ENCODE assay signal across 20 cellular contexts in the genomic region with DNA sequence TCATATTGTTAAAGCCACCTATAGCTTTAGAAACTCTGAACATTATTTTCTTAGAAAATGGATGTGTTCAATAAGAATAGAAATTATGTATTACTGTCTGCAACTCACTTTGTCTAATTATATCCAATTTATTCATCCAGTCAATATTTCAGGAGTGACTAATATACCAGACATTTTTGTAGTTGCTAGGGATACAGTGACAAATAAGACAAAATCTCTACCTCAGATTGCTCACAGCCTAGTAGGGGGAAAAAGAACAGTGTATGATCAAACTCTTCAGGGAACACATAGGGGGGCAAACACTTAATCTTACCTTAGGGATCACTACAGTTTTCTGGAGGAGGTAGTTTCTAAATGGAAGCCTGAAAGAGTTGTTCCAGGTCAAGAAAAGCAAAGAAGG. TPM values are rescaled to one million over a fixed set of nuclear protein-coding genes. Genes with fewer than 3 reads are reported as not detected.
DNase-seq lines count a peak whose midpoint lies in the region; ATAC-seq, FAIRE-seq and TF ChIP-seq lines count a peak whose summit lies in the region.
"Had no signal": no experiment of that assay in that cellular context is flagged by ENCODE, and none has a peak within 500 bp of the region (broad histone marks: within the 10 kb centered on the region; RNA-seq: fewer than 3 reads in every experiment).

No MANE protein-coding gene starts in this region.

- H3K9ac ChIP-seq in astrocyte (ENCODE audit: low read length), result peak overlapping the region; percentile 49

- H3K9me3 ChIP-seq in astrocyte (ENCODE audit: insufficient read depth, low read depth, low read length), result no peaks in the 10 kb centered on the region
- H3K9me3 ChIP-seq: ovary, transverse colon had no signal

- H3K36me3 ChIP-seq in astrocyte (ENCODE audit: insufficient read depth, low read length), result no peaks in the 10 kb centered on the region
- H3K36me3 ChIP-seq: ovary, transverse colon had no signal

- no peaks in the 10 kb centered on the region for H3K4me1 Mint-ChIP-seq in stimulated activated naive CD8-positive, alpha-beta T cell treated with anti-CD3 and anti-CD28 coated beads, Interleukin-15, Interleukin-2, amounts not matched to agents 100 ng/mL and 50 ng/mL, for 24 hours (ENCODE audit: low read depth)
- no peaks in the 10 kb centered on the region for H3K4me1 Mint-ChIP-seq in stimulated activated naive CD8-positive, alpha-beta T cell treated with anti-CD3 and anti-CD28 coated beads, Interleukin-15, amount 100 ng/mL, for 72 hours
- H3K4me1 Mint-ChIP-seq in astrocyte (ENCODE audit: low read depth, unreplicated experiment), result peaks cover 5% of the 10 kb centered on the region
- H3K4me1 Mint-ChIP-seq in activated naive CD8-positive, alpha-beta T cell treated with anti-CD3 and anti-CD28 coated beads, Interleukin-2, amount 50 U/mL, for 24 hours, result no peaks in the 10 kb centered on the region

- H3K27ac ChIP-seq in astrocyte (ENCODE audit: low read depth, low read length), result peak overlapping the region; percentile 86
- H3K27ac ChIP-seq: ovary, transverse colon had no signal

- peak overlapping the region; percentile 38 for H3K27ac Mint-ChIP-seq in stimulated activated naive CD8-positive, alpha-beta T cell treated with anti-CD3 and anti-CD28 coated beads, Interleukin-15, Interleukin-2, amounts not matched to agents 100 ng/mL and 50 ng/mL, for 24 hours
- H3K27ac Mint-ChIP-seq in stimulated activated naive CD8-positive, alpha-beta T cell treated with anti-CD3 and anti-CD28 coated beads, Interleukin-15, amount 100 ng/mL, for 72 hours, result no peak overlapping the region
- peak overlapping the region; percentile 86 for H3K27ac Mint-ChIP-seq in astrocyte (ENCODE audit: unreplicated experiment)
- no peak overlapping the region for H3K27ac Mint-ChIP-seq in activated naive CD8-positive, alpha-beta T cell treated with anti-CD3 and anti-CD28 coated beads, Interleukin-2, amount 50 U/mL, for 24 hours
- H3K27ac Mint-ChIP-seq: IgD-negative memory B cell, T-helper 17 cell had no signal

- no peak overlapping the region for H2AFZ ChIP-seq in astrocyte (ENCODE audit: low read depth, low read length)

- H3K27me3 ChIP-seq in astrocyte (ENCODE audit: insufficient read depth, low read length), result no peaks in the 10 kb centered on the region
- H3K27me3 ChIP-seq: ovary, transverse colon had no signal

- TF ChIP-seq CTCF in astrocyte (IDR thresholded peaks at IDR 0.05; ENCODE audit: insufficient read depth, low read depth, low read length) (no peak), fibroblast of villous mesenchyme (IDR thresholded peaks at IDR 0.05; ENCODE audit: insufficient read depth, low read depth, low read length) (no peak)

- ATAC-seq in stimulated activated naive CD8-positive, alpha-beta T cell treated with anti-CD3 and anti-CD28 coated beads, Interleukin-15, amount 100 ng/mL, for 72 hours, result no peak
- no peak for ATAC-seq in activated naive CD8-positive, alpha-beta T cell treated with anti-CD3 and anti-CD28 coated beads, Interleukin-2, amount 50 U/mL, for 24 hours
- no peak for ATAC-seq in HG03135 (IDR thresholded peaks at IDR 0.05; ENCODE audit: unreplicated experiment)
- ATAC-seq: T-helper 17 cell had no signal

- DNase-seq in stimulated activated naive CD8-positive, alpha-beta T cell treated with anti-CD3 and anti-CD28 coated beads, Interleukin-15, amount 100 ng/mL, for 72 hours, result no peak
- DNase-seq in astrocyte (ENCODE audit: low read depth) (peak; percentile 77), fibroblast of villous mesenchyme (ENCODE audit: low read depth) (peak; percentile 25), urothelium cell line (ENCODE audit: low spot score) (peak; percentile 11), NCI-H82 treated with DMSO at 0.1 percent for 48 hours (lab: John Stamatoyannopoulos, UW; ENCODE audit: unreplicated experiment) (no peak)
- no peak for DNase-seq in activated naive CD8-positive, alpha-beta T cell treated with anti-CD3 and anti-CD28 coated beads, Interleukin-2, amount 50 U/mL, for 24 hours
- DNase-seq: activated CD4-positive, alpha-beta T cell treated with anti-CD3 and anti-CD28 coated beads, Interleukin-2, amount 10 ng/mL, durations not matched to agents 24 days and 14 days; activated T-cell treated with anti-CD3 and anti-CD28 coated beads, Interleukin-2, amount 50 U/mL, for 1 hour; aorta; effector memory CD4-positive, alpha-beta T cell; mesendoderm; NCI-H1417; OCI-M1; ovary; T-helper 17 cell; transverse colon had no signal

- H4K20me1 ChIP-seq in astrocyte (ENCODE audit: insufficient read depth, low read length), result no peaks in the 10 kb centered on the region

- peaks cover 14% of the 10 kb centered on the region for H3K4me1 ChIP-seq in astrocyte (ENCODE audit: insufficient read depth, low read length)
- H3K4me1 ChIP-seq: transverse colon had no signal

- no peaks in the 10 kb centered on the region for H3K79me2 ChIP-seq in astrocyte (ENCODE audit: insufficient read depth, low read length)

- H3K9me3 Mint-ChIP-seq in stimulated activated naive CD8-positive, alpha-beta T cell treated with anti-CD3 and anti-CD28 coated beads, Interleukin-15, Interleukin-2, amounts not matched to agents 100 ng/mL and 50 ng/mL, for 24 hours, result no peaks in the 10 kb centered on the region
- H3K9me3 Mint-ChIP-seq in stimulated activated naive CD8-positive, alpha-beta T cell treated with anti-CD3 and anti-CD28 coated beads, Interleukin-15, amount 100 ng/mL, for 72 hours, result no peaks in the 10 kb centered on the region
- H3K9me3 Mint-ChIP-seq in astrocyte (ENCODE audit: unreplicated experiment), result no peaks in the 10 kb centered on the region
- H3K9me3 Mint-ChIP-seq in activated naive CD8-positive, alpha-beta T cell treated with anti-CD3 and anti-CD28 coated beads, Interleukin-2, amount 50 U/mL, for 24 hours, result no peaks in the 10 kb centered on the region
- H3K9me3 Mint-ChIP-seq: activated CD4-positive, alpha-beta T cell treated with anti-CD3 and anti-CD28 coated beads, Interleukin-2, amount 10 ng/mL, durations not matched to agents 24 days and 14 days; IgD-negative memory B cell had no signal

- H3K4me3 Mint-ChIP-seq in stimulated activated naive CD8-positive, alpha-beta T cell treated with anti-CD3 and anti-CD28 coated beads, Interleukin-15, Interleukin-2, amounts not matched to agents 100 ng/mL and 50 ng/mL, for 24 hours, result no peak overlapping the region
- H3K4me3 Mint-ChIP-seq in stimulated activated naive CD8-positive, alpha-beta T cell treated with anti-CD3 and anti-CD28 coated beads, Interleukin-15, amount 100 ng/mL, for 72 hours, result no peak overlapping the region
- no peak overlapping the region for H3K4me3 Mint-ChIP-seq in astrocyte (ENCODE audit: unreplicated experiment)
- H3K4me3 Mint-ChIP-seq in activated naive CD8-positive, alpha-beta T cell treated with anti-CD3 and anti-CD28 coated beads, Interleukin-2, amount 50 U/mL, for 24 hours, result no peak overlapping the region
- H3K4me3 Mint-ChIP-seq: activated CD4-positive, alpha-beta T cell treated with anti-CD3 and anti-CD28 coated beads, Interleukin-2, amount 10 ng/mL, durations not matched to agents 24 days and 14 days; IgD-negative memory B cell; T-helper 17 cell had no signal

- H3K4me3 ChIP-seq in astrocyte (ENCODE audit: insufficient read depth, low read depth, low read length) (no peak overlapping the region), fibroblast of villous mesenchyme (ENCODE audit: low read depth, low read length) (no peak overlapping the region)
- H3K4me3 ChIP-seq: ovary, transverse colon had no signal

- peak overlapping the region; percentile 65 for H3K4me2 ChIP-seq in astrocyte (ENCODE audit: low read length)

- peak; percentile 55 for FAIRE-seq in astrocyte (lab: Jason Lieb, UNC)
- FAIRE-seq in urothelium cell line (lab: Jason Lieb, UNC), result no peak

- no peaks in the 10 kb centered on the region for H3K27me3 Mint-ChIP-seq in stimulated activated naive CD8-positive, alpha-beta T cell treated with anti-CD3 and anti-CD28 coated beads, Interleukin-15, Interleukin-2, amounts not matched to agents 100 ng/mL and 50 ng/mL, for 24 hours
- no peaks in the 10 kb centered on the region for H3K27me3 Mint-ChIP-seq in stimulated activated naive CD8-positive, alpha-beta T cell treated with anti-CD3 and anti-CD28 coated beads, Interleukin-15, amount 100 ng/mL, for 72 hours
- no peaks in the 10 kb centered on the region for H3K27me3 Mint-ChIP-seq in astrocyte (ENCODE audit: low read depth, unreplicated experiment)
- no peaks in the 10 kb centered on the region for H3K27me3 Mint-ChIP-seq in activated naive CD8-positive, alpha-beta T cell treated with anti-CD3 and anti-CD28 coated beads, Interleukin-2, amount 50 U/mL, for 24 hours
- H3K27me3 Mint-ChIP-seq: activated CD4-positive, alpha-beta T cell treated with anti-CD3 and anti-CD28 coated beads, Interleukin-2, amount 10 ng/mL, durations not matched to agents 24 days and 14 days; IgD-negative memory B cell; T-helper 17 cell had no signal

- H3K36me3 Mint-ChIP-seq in stimulated activated naive CD8-positive, alpha-beta T cell treated with anti-CD3 and anti-CD28 coated beads, Interleukin-15, Interleukin-2, amounts not matched to agents 100 ng/mL and 50 ng/mL, for 24 hours (ENCODE audit: low read depth), result peaks cover 72% of the 10 kb centered on the region
- no peaks in the 10 kb centered on the region for H3K36me3 Mint-ChIP-seq in astrocyte (ENCODE audit: low read depth, unreplicated experiment)
- H3K36me3 Mint-ChIP-seq in activated naive CD8-positive, alpha-beta T cell treated with anti-CD3 and anti-CD28 coated beads, Interleukin-2, amount 50 U/mL, for 24 hours (ENCODE audit: low read depth), result peaks cover 53% of the 10 kb centered on the region
- H3K36me3 Mint-ChIP-seq: IgD-negative memory B cell had no signal

RNA-seq across cellular contexts. Expression of a gene that starts 8.6 kb away (rescaled TPM):
- total RNA-seq in astrocyte (3.4 and 6.4 TPM in 2 replicates), fibroblast of villous mesenchyme (10.4 and 11.0 TPM in 2 replicates)

RNA-seq across cellular contexts. Expression of a gene that starts 8.7 kb away (rescaled TPM):
- total RNA-seq in astrocyte (not detected in 2 replicates), fibroblast of villous mesenchyme (under 0.01 TPM in 2 replicates)
- total RNA-seq: aorta, NCI-H460, ovary, T-helper 17 cell, transverse colon had no signal

Comparison
In these comparisons a context has a peak if more than half of its experiments do, and no peak if none do; other contexts are left out.
1. H3K27ac Mint-ChIP-seq: peak in stimulated activated naive CD8-positive, alpha-beta T cell treated with anti-CD3 and anti-CD28 coated beads, Interleukin-15, Interleukin-2, amounts not matched to agents 100 ng/mL and 50 ng/mL, for 24 hours (single experiment) and astrocyte (single experiment); none in stimulated activated naive CD8-positive, alpha-beta T cell treated with anti-CD3 and anti-CD28 coated beads, Interleukin-15, amount 100 ng/mL, for 72 hours (0 of 2) and activated naive CD8-positive, alpha-beta T cell treated with anti-CD3 and anti-CD28 coated beads, Interleukin-2, amount 50 U/mL, for 24 hours (single experiment).
2. DNase-seq: peak in astrocyte (single experiment), fibroblast of villous mesenchyme (single experiment) and urothelium cell line (single experiment); none in stimulated activated naive CD8-positive, alpha-beta T cell treated with anti-CD3 and anti-CD28 coated beads, Interleukin-15, amount 100 ng/mL, for 72 hours (0 of 2), NCI-H82 treated with DMSO at 0.1 percent for 48 hours (single experiment) and activated naive CD8-positive, alpha-beta T cell treated with anti-CD3 and anti-CD28 coated beads, Interleukin-2, amount 50 U/mL, for 24 hours (single experiment).